In genomic region chr4:30754021-30754420, GRCh38 we compare ENCODE assay signal across 19 cellular contexts. TPM values are rescaled to one million over a fixed set of nuclear protein-coding genes. Genes with fewer than 3 reads are reported as not detected.
DNase-seq lines count a peak whose midpoint lies in the region; ATAC-seq, FAIRE-seq and TF ChIP-seq lines count a peak whose summit lies in the region.
"Had no signal": no experiment of that assay in that cellular context is flagged by ENCODE, and none has a peak within 500 bp of the region (broad histone marks: within the 10 kb centered on the region; RNA-seq: fewer than 3 reads in every experiment).

No MANE protein-coding gene starts in this region.

- H3K4me3 Mint-ChIP-seq in astrocyte (ENCODE audit: unreplicated experiment), result no peak overlapping the region
- H3K4me3 Mint-ChIP-seq: activated CD4-positive, alpha-beta T cell treated with anti-CD3 and anti-CD28 coated beads for 36 hours; endodermal cell had no signal

- H3K27ac ChIP-seq in cardiac muscle cell (peak overlapping the region; percentile 78), left ventricle myocardium inferior (replicated peaks) (no peak overlapping the region), astrocyte (ENCODE audit: low read depth, low read length) (peak overlapping the region; percentile 37), gastroesophageal sphincter (peak overlapping the region; percentile 68 to 81 (median 77))
- H3K27ac ChIP-seq: A549 had no signal

- no peaks in the 10 kb centered on the region for H3K9me3 Mint-ChIP-seq in astrocyte (ENCODE audit: unreplicated experiment)
- H3K9me3 Mint-ChIP-seq: endodermal cell had no signal

- intact Hi-C loops in left ventricle myocardium inferior (cut with micrococcal nuclease), result no loop called here

- WGBS in gastroesophageal sphincter (ENCODE audit: low coverage in 1 of 2), 2 donors, result 50 to 55% methylated on average over 3 of the region's 3 CpGs

- no peak overlapping the region for H3K4me2 ChIP-seq in astrocyte (ENCODE audit: low read length)
- H3K4me2 ChIP-seq: A549 had no signal

- H3K9me3 ChIP-seq in cardiac muscle cell (ENCODE audit: low read depth) (no peaks in the 10 kb centered on the region), left ventricle myocardium inferior (replicated peaks) (no peaks in the 10 kb centered on the region), astrocyte (ENCODE audit: insufficient read depth, low read depth, low read length) (no peaks in the 10 kb centered on the region), gastroesophageal sphincter (no peaks in the 10 kb centered on the region)
- H3K9me3 ChIP-seq: A549 had no signal

- no peaks in the 10 kb centered on the region for H3K79me2 ChIP-seq in astrocyte (ENCODE audit: insufficient read depth, low read length)

- H3K27me3 Mint-ChIP-seq in astrocyte (ENCODE audit: low read depth, unreplicated experiment), result no peaks in the 10 kb centered on the region
- H3K27me3 Mint-ChIP-seq: activated CD4-positive, alpha-beta T cell treated with anti-CD3 and anti-CD28 coated beads for 36 hours had no signal

- H3K36me3 Mint-ChIP-seq in astrocyte (ENCODE audit: low read depth, unreplicated experiment), result no peaks in the 10 kb centered on the region

- H3K4me1 ChIP-seq in cardiac muscle cell (ENCODE audit: low read depth) (peaks cover 20% of the 10 kb centered on the region), left ventricle myocardium inferior (peaks cover 5% of the 10 kb centered on the region), astrocyte (ENCODE audit: insufficient read depth, low read length) (peaks cover 53% of the 10 kb centered on the region), gastroesophageal sphincter (peaks cover 0 to 44% (median 4%) of the 10 kb centered on the region in 3 donors)
- H3K4me1 ChIP-seq: A549 had no signal

- TF ChIP-seq CTCF in cardiac muscle cell (IDR thresholded peaks at IDR 0.05; ENCODE audit: low read depth, low read length), result no peak
- no peak for TF ChIP-seq CTCF in left ventricle myocardium inferior (IDR thresholded peaks at IDR 0.05; ENCODE audit: borderline replicate concordance)
- TF ChIP-seq CTCF in astrocyte (IDR thresholded peaks at IDR 0.05; ENCODE audit: insufficient read depth, low read depth, low read length), result no peak
- no peak for TF ChIP-seq CTCF in gastroesophageal sphincter (IDR thresholded peaks at IDR 0.05)

- H3K36me3 ChIP-seq in cardiac muscle cell (no peaks in the 10 kb centered on the region), left ventricle myocardium inferior (no peaks in the 10 kb centered on the region), astrocyte (ENCODE audit: insufficient read depth, low read length) (no peaks in the 10 kb centered on the region), gastroesophageal sphincter (no peaks in the 10 kb centered on the region)

- H3K4me3 ChIP-seq in cardiac muscle cell (no peak overlapping the region), left ventricle myocardium inferior (no peak overlapping the region), astrocyte (ENCODE audit: insufficient read depth, low read depth, low read length) (no peak overlapping the region), gastroesophageal sphincter (no peak overlapping the region)
- H3K4me3 ChIP-seq: A549 had no signal

- no peak overlapping the region for H3K9ac ChIP-seq in astrocyte (ENCODE audit: low read length)

- peaks cover 35% of the 10 kb centered on the region for H3K4me1 Mint-ChIP-seq in astrocyte (ENCODE audit: low read depth, unreplicated experiment)
- H3K4me1 Mint-ChIP-seq: activated CD4-positive, alpha-beta T cell treated with anti-CD3 and anti-CD28 coated beads for 36 hours; endodermal cell had no signal

- FAIRE-seq in astrocyte (lab: Jason Lieb, UNC), result peak; percentile 13
- FAIRE-seq: A549, GM18507, GM19239 had no signal

- H4K20me1 ChIP-seq in astrocyte (ENCODE audit: insufficient read depth, low read length), result no peaks in the 10 kb centered on the region

- no peak for TF ChIP-seq POLR2A in gastroesophageal sphincter (IDR thresholded peaks at IDR 0.05)

- H3K27ac Mint-ChIP-seq in astrocyte (ENCODE audit: unreplicated experiment), result peak overlapping the region; percentile 93
- H3K27ac Mint-ChIP-seq: activated CD4-positive, alpha-beta T cell treated with anti-CD3 and anti-CD28 coated beads for 36 hours; endodermal cell had no signal

- ATAC-seq in gastroesophageal sphincter, result no peak
- no peak for ATAC-seq in GM18520 (IDR thresholded peaks at IDR 0.05; ENCODE audit: unreplicated experiment)
- ATAC-seq: A549; activated CD4-positive, alpha-beta T cell treated with anti-CD3 and anti-CD28 coated beads for 36 hours; left lobe of liver had no signal

- H3K27me3 ChIP-seq in cardiac muscle cell (no peaks in the 10 kb centered on the region), left ventricle myocardium inferior (ENCODE audit: low read depth) (no peaks in the 10 kb centered on the region), astrocyte (ENCODE audit: insufficient read depth, low read length) (no peaks in the 10 kb centered on the region), gastroesophageal sphincter (no peaks in the 10 kb centered on the region)

- no peak for TF ChIP-seq EP300 in gastroesophageal sphincter (IDR thresholded peaks at IDR 0.05)

- no peak overlapping the region for H2AFZ ChIP-seq in astrocyte (ENCODE audit: low read depth, low read length)

- DNase-seq in cardiac muscle cell (ENCODE audit: low read depth in 1 of 2, low spot score in 1 of 2) (no peak), left ventricle myocardium inferior (no peak), astrocyte (ENCODE audit: low read depth) (peak; percentile 78), NCI-H146 (lab: John Stamatoyannopoulos, UW) (no peak), islet precursor cell (no peak), DMS 273 treated with DMSO at 0.1 percent for 48 hours (lab: John Stamatoyannopoulos, UW) (no peak)
- DNase-seq: activated CD4-positive, alpha-beta T cell treated with anti-CD3 and anti-CD28 coated beads for 36 hours; activated CD8-positive, alpha-beta memory T cell treated with anti-CD3 and anti-CD28 coated beads, Interleukin-2, amount 50 U/mL, for 48 hours; activated naive CD4-positive, alpha-beta T cell; endodermal cell; NCI-H2107; NCI-H774; T-helper 1 cell had no signal

RNA-seq across cellular contexts. Expression of gene PCDH7, which starts 33.9 kb away (rescaled TPM):
- total RNA-seq in cardiac muscle cell (146 and 206 TPM in 2 replicates), left ventricle myocardium inferior (34.3 TPM), astrocyte (40.8 and 45.4 TPM in 2 replicates), gastroesophageal sphincter (100 to 1,000 TPM; 225 to 364 (median 314) TPM)
- 56.2 and 79.7 TPM in 2 replicates for polyA plus RNA-seq in cardiac muscle cell
- total RNA-seq: activated CD4-positive, alpha-beta T cell treated with anti-CD3 and anti-CD28 coated beads for 36 hours had no signal
